In the genomic region with DNA sequence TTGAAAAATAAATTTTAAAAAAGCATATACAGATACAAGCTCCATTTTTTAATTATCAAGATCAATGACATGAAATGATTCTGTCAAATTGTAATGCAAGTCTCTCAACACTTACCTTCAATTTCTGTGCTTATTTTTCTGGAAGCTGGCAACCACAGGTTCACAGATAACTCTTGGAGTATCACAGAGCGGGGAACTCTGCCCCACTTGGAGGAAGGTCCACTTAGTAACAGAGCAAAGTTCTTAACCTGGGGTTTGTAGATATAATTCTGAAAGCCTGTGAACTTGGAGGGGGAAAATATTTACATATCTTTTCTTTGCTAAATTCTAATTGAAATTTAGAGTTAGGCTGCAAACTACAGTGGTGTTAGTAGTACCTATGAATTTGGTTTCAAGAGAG, we compare ENCODE assay signal across 40 cellular contexts. TPM values are rescaled to one million over a fixed set of nuclear protein-coding genes. Genes with fewer than 3 reads are reported as not detected.
"Had no signal": no experiment of that assay in that cellular context is flagged by ENCODE, and none has a peak within 500 bp of the region (broad histone marks: within the 10 kb centered on the region; RNA-seq: fewer than 3 reads in every experiment).

No MANE protein-coding gene starts in this region.

- H3K4me3 ChIP-seq: adrenal gland, ascending aorta, body of pancreas, breast epithelium, cardiac muscle cell had no signal

- H3K27ac ChIP-seq: adrenal gland, ascending aorta, body of pancreas, brain microvascular endothelial cell, breast epithelium, cardiac muscle cell had no signal

- FAIRE-seq: astrocyte, bronchial epithelial cell had no signal

- H3K27me3 ChIP-seq: adrenal gland, ascending aorta, body of pancreas, brain microvascular endothelial cell, breast epithelium, cardiac muscle cell had no signal

- H3K4me1 ChIP-seq: adrenal gland, ascending aorta, body of pancreas, breast epithelium had no signal

- H3K36me3 ChIP-seq: adrenal gland, ascending aorta, brain microvascular endothelial cell, breast epithelium, cardiac muscle cell had no signal

- H3K9me3 ChIP-seq: adrenal gland, ascending aorta, body of pancreas, breast epithelium had no signal

- ATAC-seq: activated naive CD4-positive, alpha-beta T cell treated with anti-CD3 and anti-CD28 coated beads, Interleukin-2, amount 50 U/mL, for 72 hours; activated naive CD8-positive, alpha-beta T cell treated with anti-CD3 and anti-CD28 coated beads, Interleukin-2, amount 50 U/mL, for 24 hours; activated T-cell treated with anti-CD3 and anti-CD28 coated beads, Interleukin-2, amount 50 U/mL, for 4 hours; activated T-cell treated with anti-CD3 and anti-CD28 coated beads, Interleukin-2, amount 50 U/mL, for 72 hours; activated T-helper 17 cell treated with anti-CD3 and anti-CD28 coated beads, Interleukin-2, amount 50 U/mL, for 72 hours; body of pancreas had no signal

- DNase-seq: activated effector memory CD4-positive, alpha-beta T cell treated with anti-CD3 and anti-CD28 coated beads, Interleukin-2, amount 50 U/mL, for 16 hours; activated effector memory CD4-positive, alpha-beta T cell treated with Interleukin-2 at 50 U/mL for 16 hours; activated gamma-delta T cell; activated gamma-delta T cell treated with Interleukin-2 at 50 U/mL for 16 hours; activated naive CD4-positive, alpha-beta T cell; activated naive CD4-positive, alpha-beta T cell treated with anti-CD3 and anti-CD28 coated beads for 36 hours; activated naive CD4-positive, alpha-beta T cell treated with anti-CD3 and anti-CD28 coated beads, Interleukin-2, amount 10 ng/mL, durations not matched to agents 7 days and 5 days; activated naive CD4-positive, alpha-beta T cell treated with anti-CD3 and anti-CD28 coated beads, Interleukin-2, amount 50 U/mL, for 16 hours; activated naive CD4-positive, alpha-beta T cell treated with Interleukin-2 at 50 U/mL for 16 hours; activated naive CD8-positive, alpha-beta T cell treated with anti-CD3 and anti-CD28 coated beads for 36 hours; activated naive CD8-positive, alpha-beta T cell treated with anti-CD3 and anti-CD28 coated beads, Interleukin-2, amount 10 ng/mL, durations not matched to agents 7 days and 5 days; activated naive CD8-positive, alpha-beta T cell treated with anti-CD3 and anti-CD28 coated beads, Interleukin-2, amount 50 U/mL, for 24 hours; activated T-cell treated with anti-CD3 and anti-CD28 coated beads, Interleukin-2, amount 50 U/mL, for 1 hour; activated T-cell treated with anti-CD3 and anti-CD28 coated beads, Interleukin-2, amount 50 U/mL, for 24 hours; activated T-cell treated with anti-CD3 and anti-CD28 coated beads, Interleukin-2, amount 50 U/mL, for 4 hours; activated T-cell treated with anti-CD3 and anti-CD28 coated beads, Interleukin-2, amount 50 U/mL, for 48 hours; activated T-cell treated with anti-CD3 and anti-CD28 coated beads, Interleukin-2, amount 50 U/mL, for 72 hours; adrenal gland; amniotic stem cell; amygdala; anterior cingulate cortex; aorta; brain microvascular endothelial cell; caudate nucleus; central memory CD4-positive, alpha-beta T cell; cerebellar nuclear complex had no signal

RNA-seq across cellular contexts. Expression of a gene that starts 2.3 kb away (rescaled TPM):
- total RNA-seq: activated naive CD4-positive, alpha-beta T cell treated with anti-CD3 and anti-CD28 coated beads for 36 hours; activated naive CD8-positive, alpha-beta T cell treated with anti-CD3 and anti-CD28 coated beads, Interleukin-2, amount 10 ng/mL, durations not matched to agents 7 days and 5 days; activated T-cell treated with anti-CD3 and anti-CD28 coated beads, Interleukin-2, amount 50 U/mL, for 4 hours; activated T-helper 1 cell treated with anti-CD3 and anti-CD28 coated beads, Interleukin-12 subunit alpha, Interleukin-12 subunit beta, Interleukin-2, Interleukin-4 antibody, amounts not matched to agents 30 ng/mL and 10 ng/mL and 1 ng/mL, durations not matched to agents 14 hours and 24 hours and 36 hours; activated T-helper 2 cell treated with anti-CD3 and anti-CD28 coated beads, Interferon-gamma antibody, Interleukin-2, Interleukin-4, amounts not matched to agents 10 μg/mL and 5 μg/mL and 100 μg/mL, durations not matched to agents 14 hours and 24 hours and 36 hours; ascending aorta; cardiac muscle cell had no signal
- polyA plus RNA-seq: cardiac muscle cell had no signal

RNA-seq across cellular contexts. Expression of a gene that starts 19.8 kb away (rescaled TPM):
- total RNA-seq: activated naive CD4-positive, alpha-beta T cell treated with anti-CD3 and anti-CD28 coated beads for 36 hours; activated naive CD4-positive, alpha-beta T cell treated with anti-CD3 and anti-CD28 coated beads, Interleukin-2, amount 50 U/mL, for 72 hours; activated naive CD8-positive, alpha-beta T cell treated with anti-CD3 and anti-CD28 coated beads for 36 hours; activated naive CD8-positive, alpha-beta T cell treated with anti-CD3 and anti-CD28 coated beads, Interleukin-2, amount 10 ng/mL, durations not matched to agents 7 days and 5 days; activated T-cell treated with anti-CD3 and anti-CD28 coated beads, Interleukin-2, amount 50 U/mL, for 4 hours; activated T-cell treated with anti-CD3 and anti-CD28 coated beads, Interleukin-2, amount 50 U/mL, for 72 hours; activated T-helper 1 cell treated with anti-CD3 and anti-CD28 coated beads, Interleukin-12 subunit alpha, Interleukin-12 subunit beta, Interleukin-2, Interleukin-4 antibody, amounts not matched to agents 30 ng/mL and 10 ng/mL and 1 ng/mL, durations not matched to agents 14 hours and 24 hours and 36 hours; activated T-helper 17 cell treated with anti-CD3 and anti-CD28 coated beads, Interleukin-2, amount 50 U/mL, for 72 hours; activated T-helper 2 cell treated with anti-CD3 and anti-CD28 coated beads, Interferon-gamma antibody, Interleukin-2, Interleukin-4, amounts not matched to agents 10 μg/mL and 5 μg/mL and 100 μg/mL, durations not matched to agents 14 hours and 24 hours and 36 hours; adrenal gland; aorta; ascending aorta; astrocyte; body of pancreas; breast epithelium; bronchial epithelial cell; cardiac muscle cell; cardiac septum; cerebellum; chondrocyte had no signal
- polyA plus RNA-seq: adipose tissue, adrenal gland, aorta, cardiac muscle cell had no signal

RNA-seq across cellular contexts. Expression of a gene that starts 46.6 kb away (rescaled TPM):
- total RNA-seq: activated naive CD4-positive, alpha-beta T cell treated with anti-CD3 and anti-CD28 coated beads for 36 hours; activated naive CD4-positive, alpha-beta T cell treated with anti-CD3 and anti-CD28 coated beads, Interleukin-2, amount 50 U/mL, for 72 hours; activated naive CD8-positive, alpha-beta T cell treated with anti-CD3 and anti-CD28 coated beads for 36 hours; activated T-cell treated with anti-CD3 and anti-CD28 coated beads, Interleukin-2, amount 50 U/mL, for 4 hours; activated T-cell treated with anti-CD3 and anti-CD28 coated beads, Interleukin-2, amount 50 U/mL, for 72 hours; activated T-helper 1 cell treated with anti-CD3 and anti-CD28 coated beads, Interleukin-12 subunit alpha, Interleukin-12 subunit beta, Interleukin-2, Interleukin-4 antibody, amounts not matched to agents 30 ng/mL and 10 ng/mL and 1 ng/mL, durations not matched to agents 14 hours and 24 hours and 36 hours; activated T-helper 17 cell treated with anti-CD3 and anti-CD28 coated beads, Interleukin-2, amount 50 U/mL, for 72 hours; activated T-helper 2 cell treated with anti-CD3 and anti-CD28 coated beads, Interferon-gamma antibody, Interleukin-2, Interleukin-4, amounts not matched to agents 10 μg/mL and 5 μg/mL and 100 μg/mL, durations not matched to agents 14 hours and 24 hours and 36 hours; astrocyte; bronchial epithelial cell; cardiac muscle cell; cerebellum; chondrocyte had no signal
- polyA plus RNA-seq: cardiac muscle cell had no signal
